Comparison of ENCODE assay signal across 34 cellular contexts in the genomic region with DNA sequence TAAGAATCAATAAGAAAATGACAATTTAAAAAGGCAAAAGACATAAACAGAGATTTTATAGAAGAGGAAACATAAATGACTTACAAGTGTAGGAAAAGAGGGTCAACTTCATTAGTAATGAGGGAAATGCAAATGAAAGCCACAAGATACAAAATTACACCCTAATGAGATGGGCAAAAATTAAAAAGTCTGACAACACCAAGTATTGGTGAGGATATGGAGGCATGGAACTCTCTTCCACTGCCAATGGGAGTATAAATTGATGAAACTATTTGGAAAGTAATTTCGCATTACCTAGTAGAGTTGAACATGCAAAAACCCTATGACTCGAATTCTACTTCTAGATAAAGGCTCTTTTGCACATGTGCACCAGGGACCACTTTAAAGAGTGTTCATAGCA.
"Had no signal": no experiment of that assay in that cellular context is flagged by ENCODE, and none has a peak within 500 bp of the region (broad histone marks: within the 10 kb centered on the region; RNA-seq: fewer than 3 reads in every experiment).

No MANE protein-coding gene starts in this region.

- DNase-seq: Karpas-422, Kasumi-1, MG63, MM.1S, MV-4-11, NCI-H1048, NCI-H1092, NCI-H1092 treated with DMSO at 0.1 percent for 48 hours, NCI-H1105, NCI-H1105 treated with DMSO at 0.1 percent for 48 hours, NCI-H1417, NCI-H1417 treated with DMSO at 0.1 percent for 48 hours, NCI-H1436, NCI-H1436 treated with DMSO at 0.1 percent for 48 hours, NCI-H146, NCI-H1694, NCI-H1694 treated with DMSO at 0.1 percent for 48 hours, NCI-H187, NCI-H187 treated with DMSO at 0.1 percent for 48 hours, NCI-H1930, NCI-H2029, NCI-H2029 treated with DMSO at 0.1 percent for 48 hours, NCI-H2081, NCI-H2081 treated with DMSO at 0.1 percent for 48 hours, NCI-H2107, NCI-H2171, NCI-H2171 treated with DMSO at 0.1 percent for 48 hours, NCI-H2227 treated with DMSO at 0.1 percent for 48 hours, NCI-H226, NCI-H345, NCI-H446, NCI-H446 treated with DMSO at 0.1 percent for 48 hours, NCI-H510A had no signal

- H3K27ac ChIP-seq: KMS-11 had no signal

- H3K36me3 ChIP-seq: MG63 had no signal

- H3K4me3 ChIP-seq: MG63 had no signal

- H3K27me3 ChIP-seq: MG63 had no signal
